ENCODE assay signal across 22 cellular contexts in the genomic region with DNA sequence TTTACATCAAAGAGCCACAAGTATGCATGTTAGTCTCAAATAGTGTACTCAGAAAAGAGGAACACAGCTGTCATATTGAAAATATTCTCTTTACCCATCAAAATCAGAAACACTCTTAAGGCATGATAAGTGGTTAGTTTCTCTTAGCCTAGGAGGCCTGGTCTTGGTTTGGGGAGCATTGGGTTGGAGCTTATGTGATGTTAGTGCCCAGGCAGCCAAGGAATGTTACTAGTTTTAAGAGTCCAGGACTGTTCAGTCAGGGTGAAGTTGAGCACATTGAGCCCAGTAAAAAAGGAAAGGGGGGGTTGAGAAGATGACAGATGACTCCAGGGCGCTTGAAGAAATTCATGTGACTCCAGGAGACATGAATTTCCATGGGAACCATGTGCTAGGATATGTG.
"Had no signal": no experiment of that assay in that cellular context is flagged by ENCODE, and none has a peak within 500 bp of the region (broad histone marks: within the 10 kb centered on the region; RNA-seq: fewer than 3 reads in every experiment).

No MANE protein-coding gene starts in this region.

- H3K36me3 ChIP-seq: sigmoid colon had no signal

- H3K27me3 ChIP-seq: sigmoid colon, testis had no signal

- H3K4me3 ChIP-seq: coronary artery, sigmoid colon, testis had no signal

- H3K9me3 Mint-ChIP-seq: activated naive CD8-positive, alpha-beta T cell treated with anti-CD3 and anti-CD28 coated beads for 36 hours; mesothelial cell of epicardium; natural killer cell; T-cell; T-helper 2 cell treated with Interferon-gamma antibody and Interleukin-4, amounts not matched to agents 5 μg/mL and 100 μg/mL, for 36 hours had no signal

- H3K4me1 Mint-ChIP-seq: activated naive CD8-positive, alpha-beta T cell treated with anti-CD3 and anti-CD28 coated beads for 36 hours; immature natural killer cell; natural killer cell; T-cell had no signal

- H3K4me3 Mint-ChIP-seq: activated naive CD8-positive, alpha-beta T cell treated with anti-CD3 and anti-CD28 coated beads for 36 hours; immature natural killer cell; mesothelial cell of epicardium; natural killer cell; T-cell; T-helper 2 cell treated with Interferon-gamma antibody and Interleukin-4, amounts not matched to agents 5 μg/mL and 100 μg/mL, for 36 hours; WTC11 had no signal

- ATAC-seq: left lobe of liver, natural killer cell, T-cell, WTC11 had no signal

- H3K9me3 ChIP-seq: sigmoid colon, testis had no signal

- H3K27ac Mint-ChIP-seq: activated naive CD8-positive, alpha-beta T cell treated with anti-CD3 and anti-CD28 coated beads for 36 hours; immature natural killer cell; mesothelial cell of epicardium; natural killer cell; progenitor cell of endocrine pancreas; T-cell; T-helper 2 cell treated with Interferon-gamma antibody and Interleukin-4, amounts not matched to agents 5 μg/mL and 100 μg/mL, for 36 hours; WTC11 had no signal

- H3K27ac ChIP-seq: coronary artery, sigmoid colon, testis had no signal

- DNase-seq: activated CD4-positive, alpha-beta T cell treated with anti-CD3 and anti-CD28 coated beads, Interleukin-2, amount 50 U/mL, for 48 hours; activated CD8-positive, alpha-beta memory T cell treated with anti-CD3 and anti-CD28 coated beads, Interleukin-2, amount 50 U/mL, for 48 hours; activated naive CD4-positive, alpha-beta T cell treated with Interleukin-2 at 50 U/mL for 16 hours; activated naive CD8-positive, alpha-beta T cell treated with anti-CD3 and anti-CD28 coated beads for 36 hours; activated T-cell treated with anti-CD3 and anti-CD28 coated beads, Interleukin-2, amount 50 U/mL, for 48 hours; cerebellar nuclear complex; immature natural killer cell; natural killer cell; retina; sigmoid colon; stimulated activated CD4-positive, alpha-beta T cell treated with anti-CD3 and anti-CD28 coated beads, Interleukin-2, amount 100 ng/mL, for 48 hours; stimulated activated CD8-positive, alpha-beta memory T cell treated with anti-CD3 and anti-CD28 coated beads, Interleukin-4, amount 100 ng/mL, for 48 hours; stimulated activated naive CD4-positive, alpha-beta T cell; T-cell; testis; trophoblast cell had no signal

- H3K4me1 ChIP-seq: sigmoid colon, testis had no signal

- H3K36me3 Mint-ChIP-seq: activated naive CD8-positive, alpha-beta T cell treated with anti-CD3 and anti-CD28 coated beads for 36 hours; immature natural killer cell; mesothelial cell of epicardium; natural killer cell; T-cell had no signal
